In genomic region chr12:32586390-32586789, GRCh38 we compare ENCODE assay signal across 9 cellular contexts.
DNase-seq lines count a peak whose midpoint lies in the region; ATAC-seq and TF ChIP-seq lines count a peak whose summit lies in the region.
"Had no signal": no experiment of that assay in that cellular context is flagged by ENCODE, and none has a peak within 500 bp of the region (broad histone marks: within the 10 kb centered on the region; RNA-seq: fewer than 3 reads in every experiment).

No MANE protein-coding gene starts in this region.

- CTCF ChIA-PET in mammary epithelial cell (lab: Charles Lee; ENCODE audit: low non-redundant PET), result no interaction called here

- no peaks in the 10 kb centered on the region; the same call in 1 of the 2 replicates for H3F3A ChIP-seq in GM23338 (replicated peaks; ENCODE audit: low read depth)

- H3K79me2 ChIP-seq in GM23338 (replicated peaks; ENCODE audit: insufficient read depth) (peaks cover 43% of the 10 kb centered on the region), mammary epithelial cell (ENCODE audit: insufficient read depth, low read length) (peaks cover 17% of the 10 kb centered on the region)

- H2AFZ ChIP-seq in GM23338, result no peak overlapping the region
- no peak overlapping the region for H2AFZ ChIP-seq in mammary epithelial cell (ENCODE audit: low read depth, low read length)

- TF ChIP-seq POLR2A in Peyer's patch (IDR thresholded peaks at IDR 0.05) (no peak), gastroesophageal sphincter (IDR thresholded peaks at IDR 0.05) (no peak)

- no peak overlapping the region for H3K4me3 Mint-ChIP-seq in GM23338
- no peak overlapping the region for H3K4me3 Mint-ChIP-seq in mesothelial cell of epicardium
- H3K4me3 Mint-ChIP-seq: nephron had no signal

- in situ Hi-C loops in mammary epithelial cell (cut with MboI; ENCODE audit: low sequenced_read_pairs in 2 of 2), result no loop called here

- peaks cover 16% of the 10 kb centered on the region for H3K36me3 ChIP-seq in GM23338 (ENCODE audit: insufficient read depth)
- peaks cover 6% of the 10 kb centered on the region for H3K36me3 ChIP-seq in mammary epithelial cell (ENCODE audit: insufficient read depth, low read length)
- peaks cover 7 to 50% of the 10 kb centered on the region in 2 donors for H3K36me3 ChIP-seq in psoas muscle (ENCODE audit: insufficient read depth in 1 of 2, low read depth in 1 of 2)
- peaks cover 0 to 24% (median 0%) of the 10 kb centered on the region in 3 donors for H3K36me3 ChIP-seq in Peyer's patch
- H3K36me3 ChIP-seq in gastroesophageal sphincter, result peaks cover 0 to 40% of the 10 kb centered on the region in 2 donors

- no peak for DNase-seq in GM23338 (ENCODE audit: low spot score)
- DNase-seq in NCI-H446 treated with DMSO at 0.1 percent for 48 hours (lab: John Stamatoyannopoulos, UW), result peak; percentile 17
- DNase-seq in mammary epithelial cell, result peak; percentile 84
- DNase-seq in psoas muscle, result no peak
- no peak for DNase-seq in Peyer's patch
- DNase-seq in mesothelial cell of epicardium (ENCODE audit: low spot score in 2 of 2, unreplicated experiment in 2 of 2), result no peak
- DNase-seq: amygdala had no signal

- H3K4me3 ChIP-seq in GM23338 (no peak overlapping the region), mammary epithelial cell (replicated peaks in 1 of 3; ENCODE audit: insufficient read depth in 1 of 3, low read depth in 2 of 3, low read length in 3 of 3) (no peak overlapping the region), psoas muscle (no peak overlapping the region), Peyer's patch (no peak overlapping the region), gastroesophageal sphincter (no peak overlapping the region)

- H3K9ac ChIP-seq in mammary epithelial cell (ENCODE audit: insufficient read depth, low read length), result no peak overlapping the region

- peaks cover 4% of the 10 kb centered on the region; the same call in 1 of the 2 replicates for H4K20me1 ChIP-seq in GM23338 (replicated peaks; ENCODE audit: insufficient read depth)
- no peaks in the 10 kb centered on the region for H4K20me1 ChIP-seq in mammary epithelial cell (ENCODE audit: insufficient read depth, low read length)

- H3K36me3 Mint-ChIP-seq in GM23338 (ENCODE audit: low read depth) (peaks cover 26% of the 10 kb centered on the region), mesothelial cell of epicardium (peaks cover 5% of the 10 kb centered on the region)

- H3K9me3 Mint-ChIP-seq in GM23338 (no peaks in the 10 kb centered on the region), mesothelial cell of epicardium (no peaks in the 10 kb centered on the region)
- H3K9me3 Mint-ChIP-seq: nephron had no signal

- H3K4me2 ChIP-seq in GM23338 (no peak overlapping the region), mammary epithelial cell (ENCODE audit: insufficient read depth, low read depth, low read length) (peak overlapping the region; percentile 55)

- dilution Hi-C loops in mammary epithelial cell (cut with HindIII; ENCODE audit: low sequenced_read_pairs), result loop anchor here (10.0 kb wide), 2 partner anchors 52 to 112 kb away; no protein-coding TSS in a partner anchor

- BruUV-seq in mammary epithelial cell (replicated peaks; lab: Mats Ljungman, UMichigan), result no TSS peak

- TF ChIP-seq CTCF in GM23338 (conservative IDR thresholded peaks at IDR 0.05; ENCODE audit: low read depth in 2 of 2), result no peak
- TF ChIP-seq CTCF in mammary epithelial cell (conservative IDR thresholded peaks at IDR 0.05 in 1 of 2, IDR thresholded peaks at IDR 0.05 in 1 of 2; ENCODE audit: extremely low read depth in 1 of 2, insufficient read depth in 1 of 2, low read depth in 1 of 2, low read length in 2 of 2), result no peak
- TF ChIP-seq CTCF in psoas muscle (IDR thresholded peaks at IDR 0.05), result no peak
- no peak for TF ChIP-seq CTCF in Peyer's patch (IDR thresholded peaks at IDR 0.05)
- no peak for TF ChIP-seq CTCF in mesothelial cell of epicardium (IDR thresholded peaks at IDR 0.05; ENCODE audit: unreplicated experiment)
- TF ChIP-seq CTCF in gastroesophageal sphincter (IDR thresholded peaks at IDR 0.05), result no peak

- intact Hi-C loops in mammary epithelial cell (cut with micrococcal nuclease), result loop anchor here (5.0 kb wide), 1 partner anchor 54 kb away; no protein-coding TSS in a partner anchor
- intact Hi-C loops in psoas muscle (cut with DNase I), result loop anchor here in 1 of 2 donors (5.0 kb wide), 1 partner anchor 319 kb away; no protein-coding TSS in a partner anchor

- WGBS in mammary epithelial cell (ENCODE audit: low coverage, missing lambda C conversion rate), result 25% methylated on average over 2 of the region's 2 CpGs
- WGBS in psoas muscle, 3 donors, result 54 to 58% (median 57%) methylated on average over 2 of the region's 2 CpGs
- WGBS in gastroesophageal sphincter (ENCODE audit: low coverage in 1 of 2), 2 donors, result 46 to 73% methylated on average over 1 to 2 of the region's 2 CpGs

- H3K27me3 Mint-ChIP-seq in GM23338 (ENCODE audit: insufficient read depth, low read depth, poor library complexity) (peaks cover 2% of the 10 kb centered on the region), mesothelial cell of epicardium (ENCODE audit: low read depth) (no peaks in the 10 kb centered on the region)

- ATAC-seq in GM23338 (no peak), psoas muscle (no peak), gastroesophageal sphincter (no peak)

- no peak for TF ChIP-seq EP300 in gastroesophageal sphincter (IDR thresholded peaks at IDR 0.05)

- H3K4me1 ChIP-seq in GM23338 (ENCODE audit: insufficient read depth), result no peaks in the 10 kb centered on the region
- H3K4me1 ChIP-seq in mammary epithelial cell (ENCODE audit: insufficient read depth, low read length), result peaks cover 20% of the 10 kb centered on the region
- H3K4me1 ChIP-seq in psoas muscle, result peaks cover 9% of the 10 kb centered on the region
- H3K4me1 ChIP-seq in Peyer's patch, result no peaks in the 10 kb centered on the region
- H3K4me1 ChIP-seq in gastroesophageal sphincter, result peaks cover 0 to 13% (median 0%) of the 10 kb centered on the region in 3 donors

- no peak overlapping the region for H3K27ac ChIP-seq in GM23338 (ENCODE audit: low read depth)
- H3K27ac ChIP-seq in mammary epithelial cell (ENCODE audit: insufficient read depth, low read depth, low read length), result no peak overlapping the region
- H3K27ac ChIP-seq in psoas muscle, result peak overlapping the region; percentile 9
- no peak overlapping the region for H3K27ac ChIP-seq in Peyer's patch
- no peak overlapping the region for H3K27ac ChIP-seq in gastroesophageal sphincter

- no peaks in the 10 kb centered on the region for H3K9me2 ChIP-seq in GM23338 (ENCODE audit: insufficient read depth)

- H3K4me1 Mint-ChIP-seq in GM23338, result peaks cover 16% of the 10 kb centered on the region
- H3K4me1 Mint-ChIP-seq in mesothelial cell of epicardium, result peaks cover 6% of the 10 kb centered on the region

- peak overlapping the region; percentile 6 for H3K27ac Mint-ChIP-seq in GM23338
- no peak overlapping the region for H3K27ac Mint-ChIP-seq in mesothelial cell of epicardium

- H3K27me3 ChIP-seq in GM23338 (ENCODE audit: insufficient read depth), result no peaks in the 10 kb centered on the region
- H3K27me3 ChIP-seq in mammary epithelial cell (ENCODE audit: insufficient read depth, low read length), result no peaks in the 10 kb centered on the region
- no peaks in the 10 kb centered on the region for H3K27me3 ChIP-seq in psoas muscle (ENCODE audit: insufficient read depth in 3 of 3, low read length in 2 of 3)
- H3K27me3 ChIP-seq in Peyer's patch, result no peaks in the 10 kb centered on the region
- H3K27me3 ChIP-seq in gastroesophageal sphincter, result no peaks in the 10 kb centered on the region

- H3K9me3 ChIP-seq in mammary epithelial cell (replicated peaks; ENCODE audit: insufficient read depth, low read length), result no peaks in the 10 kb centered on the region
- H3K9me3 ChIP-seq in psoas muscle, result no peaks in the 10 kb centered on the region
- no peaks in the 10 kb centered on the region for H3K9me3 ChIP-seq in Peyer's patch
- no peaks in the 10 kb centered on the region for H3K9me3 ChIP-seq in gastroesophageal sphincter

TF ChIP-seq in GM23338, 12 proteins besides CTCF, POLR2A, EP300 and RAD21 (continues in another document):
- no peak for TF ChIP-seq POLR2AphosphoS5 (IDR thresholded peaks at IDR 0.05; ENCODE audit: low read depth)
- no peak for TF ChIP-seq REST (IDR thresholded peaks at IDR 0.05; ENCODE audit: unreplicated experiment)

Comparison
In these comparisons a context has a peak if more than half of its experiments do, and no peak if none do; other contexts are left out.
1. DNase-seq: peak in NCI-H446 treated with DMSO at 0.1 percent for 48 hours (single experiment) and mammary epithelial cell (single experiment); none in GM23338 (single experiment), psoas muscle (0 of 2), Peyer's patch (0 of 3) and mesothelial cell of epicardium (0 of 2).